In the genomic region with DNA sequence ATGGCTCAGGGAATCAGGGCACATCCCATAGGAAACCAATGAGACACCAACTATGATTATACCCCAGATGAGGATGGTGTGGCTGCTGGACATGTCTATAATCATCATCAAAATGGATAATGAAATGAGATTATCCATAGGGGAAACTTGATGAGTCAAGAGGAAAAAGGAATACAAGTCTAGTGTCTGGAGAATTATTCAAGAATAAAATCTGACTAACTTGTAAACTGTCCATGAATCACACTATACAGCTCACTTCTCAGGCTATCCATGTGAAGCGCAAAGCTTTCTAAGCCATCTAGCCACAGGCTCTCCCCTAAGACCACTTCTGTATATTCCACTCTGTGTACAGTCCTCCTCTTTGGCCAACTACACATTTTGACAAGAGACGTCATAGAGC, we compare ENCODE assay signal across 15 cellular contexts. TPM values are rescaled to one million over a fixed set of nuclear protein-coding genes. Genes with fewer than 3 reads are reported as not detected.
DNase-seq lines count a peak whose midpoint lies in the region; ATAC-seq, FAIRE-seq and TF ChIP-seq lines count a peak whose summit lies in the region.
"Had no signal": no experiment of that assay in that cellular context is flagged by ENCODE, and none has a peak within 500 bp of the region (broad histone marks: within the 10 kb centered on the region; RNA-seq: fewer than 3 reads in every experiment).

No MANE protein-coding gene starts in this region.

- H3K27ac ChIP-seq in Panc1 (ENCODE audit: low read length) (no peak overlapping the region), endothelial cell of umbilical vein (ENCODE audit: insufficient read depth, low read depth, low read length) (no peak overlapping the region)
- H3K27ac ChIP-seq: thoracic aorta had no signal

- H3K27me3 Mint-ChIP-seq in endothelial cell (ENCODE audit: unreplicated experiment) (peaks cover under 1% of the 10 kb centered on the region), Caco-2 (ENCODE audit: insufficient read depth, unreplicated experiment) (no peaks in the 10 kb centered on the region)

- H3K9me1 ChIP-seq in endothelial cell of umbilical vein (replicated peaks; ENCODE audit: control insufficient read depth, extremely low read depth, insufficient read depth, low read length) = no peaks in the 10 kb centered on the region

- H3K36me3 ChIP-seq in Panc1 (ENCODE audit: control insufficient read depth, insufficient read depth, low read length) (no peaks in the 10 kb centered on the region), endothelial cell of umbilical vein (ENCODE audit: control insufficient read depth in 2 of 2, extremely low read depth in 1 of 2, insufficient read depth in 2 of 2, low read length in 2 of 2) (no peaks in the 10 kb centered on the region), Caco-2 (ENCODE audit: control insufficient read depth, insufficient read depth, low read length) (no peaks in the 10 kb centered on the region)
- H3K36me3 ChIP-seq: thoracic aorta had no signal

- BruUV-seq in Panc1 (replicated peaks; lab: Mats Ljungman, UMichigan) = no TSS peak
- BruUV-seq in endothelial cell of umbilical vein (replicated peaks; lab: Mats Ljungman, UMichigan) = no TSS peak
- no TSS peak for BruUV-seq in Caco-2 (replicated peaks; lab: Mats Ljungman, UMichigan)

- H3K4me1 Mint-ChIP-seq in endothelial cell (ENCODE audit: unreplicated experiment) (peaks cover 31% of the 10 kb centered on the region), Caco-2 (ENCODE audit: low read depth, unreplicated experiment) (peaks cover 31% of the 10 kb centered on the region)

- no peak overlapping the region for H2AFZ ChIP-seq in endothelial cell of umbilical vein (ENCODE audit: low read depth, low read length)

- peaks cover 8% of the 10 kb centered on the region for H3K79me2 ChIP-seq in endothelial cell of umbilical vein (ENCODE audit: control insufficient read depth, insufficient read depth, low read length)

- no peaks in the 10 kb centered on the region for H4K20me1 ChIP-seq in endothelial cell of umbilical vein (replicated peaks; ENCODE audit: control insufficient read depth, extremely low read depth, insufficient read depth, low read length)

- H3K4me3 ChIP-seq in Panc1 (ENCODE audit: low read depth in 2 of 2, low read length in 2 of 2) (no peak overlapping the region), endothelial cell of umbilical vein (replicated peaks in 1 of 3; ENCODE audit: insufficient read depth in 1 of 3, low read depth in 1 of 3, low read length in 3 of 3) (no peak overlapping the region), Caco-2 (ENCODE audit: low read depth, low read length) (no peak overlapping the region)
- H3K4me3 ChIP-seq: thoracic aorta had no signal

- FAIRE-seq in endothelial cell of umbilical vein (lab: Jason Lieb, UNC) = no peak
- FAIRE-seq: colon had no signal

- ATAC-seq in Panc1 (no peak), GM19463 (IDR thresholded peaks at IDR 0.05; ENCODE audit: unreplicated experiment) (no peak)
- ATAC-seq: left cardiac atrium; natural killer cell treated with Interleukin-12 subunit alpha and Interleukin-12 subunit beta and Interleukin-15 and Interleukin-18, amount 100 ng/mL, for 72 hours had no signal

- TF ChIP-seq CTCF in Panc1 (IDR thresholded peaks at IDR 0.05) (no peak), endothelial cell of umbilical vein (IDR thresholded peaks at IDR 0.05; ENCODE audit: extremely low read depth in 1 of 2, insufficient read depth in 1 of 2, low read depth in 1 of 2, low read length in 2 of 2) (no peak), endothelial cell (IDR thresholded peaks at IDR 0.05; ENCODE audit: unreplicated experiment) (no peak), Caco-2 (IDR thresholded peaks at IDR 0.05; ENCODE audit: insufficient read depth in 1 of 2, low read depth in 1 of 2, low read length in 1 of 2, severe bottlenecking in 1 of 2, unreplicated experiment in 1 of 2) (no peak)

- in situ Hi-C loops in Caki2 (cut with HindIII; ENCODE audit: low pct_unique_long_range_greater_than_20kb, low sequenced_read_pairs) = no loop called here
- in situ Hi-C loops in Panc1 (cut with HindIII; ENCODE audit: low pct_unique_long_range_greater_than_20kb, low sequenced_read_pairs) = no loop called here

- H3K9me3 Mint-ChIP-seq in endothelial cell (ENCODE audit: unreplicated experiment) = no peaks in the 10 kb centered on the region
- no peaks in the 10 kb centered on the region for H3K9me3 Mint-ChIP-seq in Caco-2 (ENCODE audit: unreplicated experiment)
- H3K9me3 Mint-ChIP-seq: natural killer cell treated with Interleukin-12 subunit alpha and Interleukin-12 subunit beta and Interleukin-15 and Interleukin-18, amount 100 ng/mL, for 72 hours had no signal

- DNase-seq in Caki2 (ENCODE audit: low read depth) = peak; percentile 16
- DNase-seq in Panc1 (ENCODE audit: low read depth, low spot score) = peak; percentile 12
- no peak for DNase-seq in endothelial cell of umbilical vein (ENCODE audit: low read depth, low spot score)
- peak; percentile 60 for DNase-seq in non-pigmented ciliary epithelial cell (ENCODE audit: low read depth)
- no peak for DNase-seq in HPDE6-E6E7 (ENCODE audit: extremely low spot score)
- DNase-seq in endothelial cell (ENCODE audit: low spot score) = no peak
- no peak for DNase-seq in Caco-2
- DNase-seq: activated CD4-positive, alpha-beta T cell treated with anti-CD3 and anti-CD28 coated beads for 48 hours; activated gamma-delta T cell treated with Interleukin-2 at 50 U/mL for 16 hours; DMS 273 treated with DMSO at 0.1 percent for 48 hours; left cardiac atrium had no signal

- POLR2A ChIA-PET in Panc1 (lab: Charles Lee) = no interaction called here
- POLR2A ChIA-PET in endothelial cell of umbilical vein (lab: Charles Lee) = no interaction called here
- POLR2A ChIA-PET in Caco-2 (lab: Charles Lee) = no interaction called here

- no peaks in the 10 kb centered on the region for H3K36me3 Mint-ChIP-seq in endothelial cell (ENCODE audit: low read depth, unreplicated experiment)
- peaks cover 33% of the 10 kb centered on the region for H3K36me3 Mint-ChIP-seq in Caco-2 (ENCODE audit: insufficient read depth, unreplicated experiment)
- H3K36me3 Mint-ChIP-seq: natural killer cell treated with Interleukin-12 subunit alpha and Interleukin-12 subunit beta and Interleukin-15 and Interleukin-18, amount 100 ng/mL, for 72 hours had no signal

- CTCF ChIA-PET in Panc1 (lab: Charles Lee) = no interaction called here
- CTCF ChIA-PET in endothelial cell of umbilical vein (lab: Charles Lee) = interaction anchor here (0.9 to 1.3 kb wide), 3 partner anchors 10 to 61 kb away, joined by 3 read pairs; no protein-coding TSS in a partner anchor
- CTCF ChIA-PET in Caco-2 (lab: Charles Lee) = no interaction called here

- dilution Hi-C loops in endothelial cell of umbilical vein (cut with MboI; ENCODE audit: extremely low pct_ligation_motif_present, low sequenced_read_pairs) = no loop called here

- no peak overlapping the region for H3K4me3 Mint-ChIP-seq in endothelial cell (ENCODE audit: unreplicated experiment)
- no peak overlapping the region for H3K4me3 Mint-ChIP-seq in Caco-2 (ENCODE audit: unreplicated experiment)
- H3K4me3 Mint-ChIP-seq: natural killer cell treated with Interleukin-12 subunit alpha and Interleukin-12 subunit beta and Interleukin-15 and Interleukin-18, amount 100 ng/mL, for 72 hours had no signal

- H3K27me3 ChIP-seq in Panc1 (ENCODE audit: control insufficient read depth, insufficient read depth, low read length) = no peaks in the 10 kb centered on the region
- no peaks in the 10 kb centered on the region for H3K27me3 ChIP-seq in endothelial cell of umbilical vein (ENCODE audit: control insufficient read depth in 2 of 2, insufficient read depth in 2 of 2, low read length in 2 of 2)
- no peaks in the 10 kb centered on the region for H3K27me3 ChIP-seq in Caco-2 (replicated peaks; ENCODE audit: control insufficient read depth, insufficient read depth, low read length)

- H3K27ac Mint-ChIP-seq in endothelial cell (ENCODE audit: unreplicated experiment) = no peak overlapping the region
- H3K27ac Mint-ChIP-seq in Caco-2 (ENCODE audit: unreplicated experiment) = no peak overlapping the region

- H3K9me3 ChIP-seq in Panc1 (ENCODE audit: control insufficient read depth, insufficient read depth, low read depth, low read length) (no peaks in the 10 kb centered on the region), endothelial cell of umbilical vein (replicated peaks; ENCODE audit: control insufficient read depth, insufficient read depth, low read length) (no peaks in the 10 kb centered on the region), Caco-2 (0 out of 2 replicates have a peak, but pooled peaks cover 4% of the 10 kb centered on the region)
- H3K9me3 ChIP-seq: thoracic aorta had no signal

- no peak overlapping the region for H3K9ac ChIP-seq in endothelial cell of umbilical vein (replicated peaks; ENCODE audit: extremely low read depth, insufficient read depth, low read length)

- TF ChIP-seq POLR2A in endothelial cell of umbilical vein (IDR thresholded peaks at IDR 0.05; ENCODE audit: low read depth, low read length) = no peak

- H3K4me2 ChIP-seq in endothelial cell of umbilical vein (ENCODE audit: insufficient read depth, low read length) = no peak overlapping the region

- H3K4me1 ChIP-seq in Panc1 (ENCODE audit: control insufficient read depth, insufficient read depth, low read length) = no peaks in the 10 kb centered on the region
- peaks cover 16% of the 10 kb centered on the region for H3K4me1 ChIP-seq in endothelial cell of umbilical vein (ENCODE audit: control insufficient read depth, extremely low read depth, insufficient read depth, low read length)
- peaks cover 28% of the 10 kb centered on the region for H3K4me1 ChIP-seq in Caco-2

- intact Hi-C loops in Panc1 (cut with micrococcal nuclease; ENCODE audit: unreplicated experiment) = no loop called here
- intact Hi-C loops in endothelial cell of umbilical vein (cut with micrococcal nuclease) = no loop called here
- intact Hi-C loops in Caco-2 (cut with micrococcal nuclease; ENCODE audit: unreplicated experiment) = no loop called here

TF ChIP-seq in endothelial cell of umbilical vein, 7 proteins besides CTCF, POLR2A, EP300 and RAD21:
- TF ChIP-seq FOS (IDR thresholded peaks at IDR 0.05; ENCODE audit: borderline replicate concordance, insufficient read depth, low read length) (peak; percentile 76), MYC (IDR thresholded peaks at IDR 0.05; ENCODE audit: low read depth, low read length) (no peak)

RNA-seq across cellular contexts. Expression of gene DUSP16, which starts 52.5 kb away (rescaled TPM):
- total RNA-seq in Caki2 (2014; rRNA removed; shearing (Covaris generic); ENCODE audit: low replicate concordance) = 9.9 and 10.2 TPM in 2 replicates
- total RNA-seq in Panc1 (2021; ENCODE audit: unreplicated experiment) (12.9 TPM), endothelial cell of umbilical vein (12.7 and 19.5 TPM in 2 replicates), endothelial cell (ENCODE audit: unreplicated experiment) (12.9 TPM), Caco-2 (2022) (63.9 and 76.8 TPM in 2 replicates)
- 5.4 TPM for polyA plus RNA-seq in Panc1 (2012; ENCODE audit: insufficient read length)
- polyA plus RNA-seq in endothelial cell of umbilical vein = 7.0 and 7.4 TPM in 2 replicates
- polyA plus RNA-seq in endothelial cell of umbilical vein (2011; cell fraction: cytosol; rRNA removed) = 7.0 and 8.0 TPM in 2 replicates
- 6.7 TPM in 2 replicates for polyA plus RNA-seq in endothelial cell of umbilical vein (2011; cell fraction: nucleus; rRNA removed)
- 9.5 and 10.6 TPM in 2 replicates for polyA plus RNA-seq in endothelial cell of umbilical vein (2012)
- 22.5 and 29.6 TPM in 2 replicates for polyA minus RNA-seq in endothelial cell of umbilical vein
- 10.1 TPM for polyA minus RNA-seq in endothelial cell of umbilical vein (2011; cell fraction: cytosol; rRNA and poly(A)+ RNA removed)
- 7.2 and 15.1 TPM in 2 replicates for polyA minus RNA-seq in endothelial cell of umbilical vein (2011; cell fraction: nucleus; rRNA and poly(A)+ RNA removed)

Comparison
In these comparisons a context has a peak if more than half of its experiments do, and no peak if none do; other contexts are left out.
1. DNase-seq: peak in Caki2 (single experiment), Panc1 (single experiment) and non-pigmented ciliary epithelial cell (single experiment); none in endothelial cell of umbilical vein (single experiment), HPDE6-E6E7 (single experiment), endothelial cell (single experiment) and Caco-2 (0 of 2).